Comparison of ENCODE assay signal across 27 cellular contexts in genomic region chr7:140068033-140068432, GRCh38.
"Had no signal": no experiment of that assay in that cellular context is flagged by ENCODE, and none has a peak within 500 bp of the region (broad histone marks: within the 10 kb centered on the region; RNA-seq: fewer than 3 reads in every experiment).

No MANE protein-coding gene starts in this region.

- H3K27ac ChIP-seq: colonic mucosa, coronary artery, dorsolateral prefrontal cortex, epithelial cell of prostate, esophagus muscularis mucosa, esophagus squamous epithelium, foreskin keratinocyte, gastrocnemius medialis, gastroesophageal sphincter, heart left ventricle, heart right ventricle had no signal

- H3K27ac Mint-ChIP-seq: dendritic cell treated with granulocyte-macrophage colony-stimulating factor and Interleukin-4, amounts not matched to agents 40 ng/mL and 50 ng/mL, for 4 days; effector memory CD8-positive, alpha-beta T cell; endodermal cell had no signal

- FAIRE-seq: endometrium, endothelial cell of umbilical vein had no signal

- DNase-seq: colonic mucosa; cortex of kidney; dermis blood vessel endothelial cell; dorsolateral prefrontal cortex; effector CD4-positive, alpha-beta T cell; effector CD8-positive, alpha-beta T cell; effector memory CD4-positive, alpha-beta T cell; effector memory CD8-positive, alpha-beta T cell; endodermal cell; erythroblast; esophagus squamous epithelium; foreskin fibroblast; foreskin keratinocyte; foreskin melanocyte; gastrocnemius medialis; glutamatergic neuron; head of caudate nucleus; heart left ventricle; heart right ventricle had no signal

- H3K4me1 Mint-ChIP-seq: endodermal cell had no signal

- H3K4me3 Mint-ChIP-seq: dendritic cell treated with granulocyte-macrophage colony-stimulating factor and Interleukin-4, amounts not matched to agents 40 ng/mL and 50 ng/mL, for 4 days; effector memory CD8-positive, alpha-beta T cell; endodermal cell had no signal

- H3K27me3 ChIP-seq: colonic mucosa, dorsolateral prefrontal cortex, esophagus muscularis mucosa, esophagus squamous epithelium, foreskin keratinocyte, gastrocnemius medialis, gastroesophageal sphincter, heart left ventricle, heart right ventricle had no signal

- ATAC-seq: effector memory CD8-positive, alpha-beta T cell; esophagus mucosa; foreskin keratinocyte; gastrocnemius medialis; gastroesophageal sphincter; heart left ventricle; heart right ventricle had no signal

- H3K4me3 ChIP-seq: colonic mucosa, coronary artery, dorsolateral prefrontal cortex, esophagus muscularis mucosa, esophagus squamous epithelium, gastrocnemius medialis, gastroesophageal sphincter, heart left ventricle, heart right ventricle had no signal

- H3K36me3 ChIP-seq: colonic mucosa, esophagus muscularis mucosa, esophagus squamous epithelium, gastrocnemius medialis, gastroesophageal sphincter, heart left ventricle, heart right ventricle had no signal

- H3K9me3 ChIP-seq: colonic mucosa, gastrocnemius medialis had no signal

- H3K4me1 ChIP-seq: colonic mucosa, foreskin keratinocyte, gastrocnemius medialis, gastroesophageal sphincter had no signal
